15 cellular contexts compared by ENCODE assay signal in genomic region chr11:83252941-83253340, GRCh38. TPM values are rescaled to one million over a fixed set of nuclear protein-coding genes. Genes with fewer than 3 reads are reported as not detected.
DNase-seq lines count a peak whose midpoint lies in the region; ATAC-seq and TF ChIP-seq lines count a peak whose summit lies in the region.
"Had no signal": no experiment of that assay in that cellular context is flagged by ENCODE, and none has a peak within 500 bp of the region (broad histone marks: within the 10 kb centered on the region; RNA-seq: fewer than 3 reads in every experiment).

No MANE protein-coding gene starts in this region.

- H3K27me3 Mint-ChIP-seq in activated naive CD8-positive, alpha-beta T cell = no peaks in the 10 kb centered on the region
- no peaks in the 10 kb centered on the region for H3K27me3 Mint-ChIP-seq in activated naive CD8-positive, alpha-beta T cell treated with anti-CD3 and anti-CD28 coated beads for 36 hours
- H3K27me3 Mint-ChIP-seq in neural crest cell (ENCODE audit: low read depth) = no peaks in the 10 kb centered on the region
- H3K27me3 Mint-ChIP-seq in naive thymus-derived CD8-positive, alpha-beta T cell = no peaks in the 10 kb centered on the region
- H3K27me3 Mint-ChIP-seq: CD4-positive, alpha-beta memory T cell had no signal

- H3K36me3 Mint-ChIP-seq in activated naive CD8-positive, alpha-beta T cell = no peaks in the 10 kb centered on the region
- no peaks in the 10 kb centered on the region for H3K36me3 Mint-ChIP-seq in activated naive CD8-positive, alpha-beta T cell treated with anti-CD3 and anti-CD28 coated beads for 36 hours
- H3K36me3 Mint-ChIP-seq in neural crest cell (ENCODE audit: low read depth) = no peaks in the 10 kb centered on the region
- peaks cover 0 to 27% (median 6%) of the 10 kb centered on the region in 3 donors for H3K36me3 Mint-ChIP-seq in naive thymus-derived CD8-positive, alpha-beta T cell

- no peak for DNase-seq in activated naive CD8-positive, alpha-beta T cell treated with anti-CD3 and anti-CD28 coated beads for 36 hours
- DNase-seq in left lobe of liver (ENCODE audit: low spot score) (no peak), neural crest cell (ENCODE audit: low read depth, low spot score) (no peak), superior temporal gyrus (ENCODE audit: extremely low spot score) (no peak)
- DNase-seq in naive thymus-derived CD8-positive, alpha-beta T cell = no peak
- DNase-seq: 8988T; CD4-positive, alpha-beta memory T cell; DMS53; DND-41; EL; H9; IMR-90 had no signal

- POLR2A ChIA-PET in naive thymus-derived CD8-positive, alpha-beta T cell (lab: Charles Lee) = no interaction called here

- ATAC-seq in left lobe of liver (peak; percentile 72), HG03354 (IDR thresholded peaks at IDR 0.05; ENCODE audit: poor library complexity, severe bottlenecking, unreplicated experiment) (no peak)
- ATAC-seq in naive thymus-derived CD8-positive, alpha-beta T cell = no peak

- H3K4me1 Mint-ChIP-seq in activated naive CD8-positive, alpha-beta T cell (ENCODE audit: low read depth) = peaks cover 5% of the 10 kb centered on the region
- peaks cover 5% of the 10 kb centered on the region for H3K4me1 Mint-ChIP-seq in activated naive CD8-positive, alpha-beta T cell treated with anti-CD3 and anti-CD28 coated beads for 36 hours
- no peaks in the 10 kb centered on the region for H3K4me1 Mint-ChIP-seq in neural crest cell
- peaks cover 0 to 5% (median under 1%) of the 10 kb centered on the region in 4 donors for H3K4me1 Mint-ChIP-seq in naive thymus-derived CD8-positive, alpha-beta T cell
- H3K4me1 Mint-ChIP-seq: H9 had no signal

- no peak overlapping the region for H3K4me3 Mint-ChIP-seq in activated naive CD8-positive, alpha-beta T cell
- no peak overlapping the region for H3K4me3 Mint-ChIP-seq in activated naive CD8-positive, alpha-beta T cell treated with anti-CD3 and anti-CD28 coated beads for 36 hours
- H3K4me3 Mint-ChIP-seq in neural crest cell = no peak overlapping the region
- H3K4me3 Mint-ChIP-seq in naive thymus-derived CD8-positive, alpha-beta T cell = no peak overlapping the region
- H3K4me3 Mint-ChIP-seq: CD14-positive monocyte; CD4-positive, alpha-beta memory T cell; H9 had no signal

- H3K27ac Mint-ChIP-seq in activated naive CD8-positive, alpha-beta T cell = peak overlapping the region; percentile 19
- no peak overlapping the region for H3K27ac Mint-ChIP-seq in activated naive CD8-positive, alpha-beta T cell treated with anti-CD3 and anti-CD28 coated beads for 36 hours
- H3K27ac Mint-ChIP-seq in neural crest cell (ENCODE audit: unreplicated experiment) = peak overlapping the region; percentile 35
- H3K27ac Mint-ChIP-seq in naive thymus-derived CD8-positive, alpha-beta T cell = peak overlapping the region in 1 of 10 donors; percentile 24
- H3K27ac Mint-ChIP-seq: CD14-positive monocyte, H9 had no signal

- H3K9me3 Mint-ChIP-seq in activated naive CD8-positive, alpha-beta T cell (ENCODE audit: low read depth) = no peaks in the 10 kb centered on the region
- no peaks in the 10 kb centered on the region for H3K9me3 Mint-ChIP-seq in activated naive CD8-positive, alpha-beta T cell treated with anti-CD3 and anti-CD28 coated beads for 36 hours
- H3K9me3 Mint-ChIP-seq in neural crest cell = no peaks in the 10 kb centered on the region
- H3K9me3 Mint-ChIP-seq in naive thymus-derived CD8-positive, alpha-beta T cell = no peaks in the 10 kb centered on the region
- H3K9me3 Mint-ChIP-seq: CD14-positive monocyte; CD4-positive, alpha-beta memory T cell; H9 had no signal

- TF ChIP-seq CTCF in neural crest cell (conservative IDR thresholded peaks at IDR 0.05) = no peak

RNA-seq across cellular contexts. Expression of gene CCDC90B, which starts 33.2 kb away (rescaled TPM):
- total RNA-seq in activated naive CD8-positive, alpha-beta T cell treated with anti-CD3 and anti-CD28 coated beads for 36 hours = 10 to 100 TPM; 29.0 to 32.0 TPM
- total RNA-seq in left lobe of liver (14.5 TPM), neural crest cell (38.1 and 42.2 TPM in 2 replicates)
- 10 to 100 TPM; 31.9 to 35.9 TPM for total RNA-seq in naive thymus-derived CD8-positive, alpha-beta T cell
- 10 to 100 TPM; 48.5 to 54.7 (median 52.1) TPM for polyA plus RNA-seq in naive thymus-derived CD8-positive, alpha-beta T cell

RNA-seq across cellular contexts. Expression of gene ANKRD42, which starts 59.4 kb away (rescaled TPM):
- 1 to 10 TPM; 7.4 to 7.5 TPM for total RNA-seq in activated naive CD8-positive, alpha-beta T cell treated with anti-CD3 and anti-CD28 coated beads for 36 hours
- total RNA-seq in left lobe of liver (4.3 TPM), neural crest cell (7.8 and 7.9 TPM in 2 replicates)
- total RNA-seq in naive thymus-derived CD8-positive, alpha-beta T cell = 1 to 10 TPM; 8.1 to 8.3 TPM
- polyA plus RNA-seq in naive thymus-derived CD8-positive, alpha-beta T cell = 1 to 10 TPM; 3.4 to 6.5 (median 5.5) TPM
